In genomic region chr1:38873027-38873969, GRCh38 we compare ENCODE assay signal across 8 cellular contexts. TPM values are rescaled to one million over a fixed set of nuclear protein-coding genes. Genes with fewer than 3 reads are reported as not detected.
A peak's percentile ranks its signal among the peaks of the same experiment; 100 is the strongest.
DNase-seq lines count a peak whose midpoint lies in the region; TF ChIP-seq lines count a peak whose summit lies in the region.

Gene MYCBP (minus strand): TSS chr1:38873348. CDS start chr1:38873305, 43 bp downstream.

- H3K4me3 ChIP-seq in NB4 (ENCODE audit: low read depth, low read length) (peak within 1 kb of the TSS; percentile 87), SK-N-MC (peak within 1 kb of the TSS; percentile 79)

- H3K27ac Mint-ChIP-seq in HFFc6 = peak within 1 kb of the TSS; percentile 78
- peak within 1 kb of the TSS; percentile 83 for H3K27ac Mint-ChIP-seq in activated naive CD4-positive, alpha-beta T cell treated with anti-CD3 and anti-CD28 coated beads, Interleukin-2, amount 10 ng/mL, durations not matched to agents 7 days and 5 days

- CTCF ChIA-PET in activated naive CD4-positive, alpha-beta T cell treated with anti-CD3 and anti-CD28 coated beads, Interleukin-2, amount 10 ng/mL, durations not matched to agents 7 days and 5 days (lab: Charles Lee) = interaction anchor here (1.0 kb wide), 1 partner anchor 219 kb away, joined by 3 read pairs; no protein-coding TSS in a partner anchor

- H3K27ac ChIP-seq in SK-N-MC = no peak within 1 kb of the TSS

- H3K9me3 Mint-ChIP-seq in HFFc6 = no peaks in the 10 kb centered on the region
- no peaks in the 10 kb centered on the region for H3K9me3 Mint-ChIP-seq in activated naive CD4-positive, alpha-beta T cell treated with anti-CD3 and anti-CD28 coated beads, Interleukin-2, amount 10 ng/mL, durations not matched to agents 7 days and 5 days

- no peaks in the 10 kb centered on the region for H3K9me3 ChIP-seq in SK-N-MC (ENCODE audit: low read depth, low read length)

- H3K4me3 Mint-ChIP-seq in HFFc6 = peak within 1 kb of the TSS; percentile 97
- H3K4me3 Mint-ChIP-seq in activated naive CD4-positive, alpha-beta T cell treated with anti-CD3 and anti-CD28 coated beads, Interleukin-2, amount 10 ng/mL, durations not matched to agents 7 days and 5 days = peak within 1 kb of the TSS; percentile 92

- H3K36me3 Mint-ChIP-seq in HFFc6 (ENCODE audit: low read depth) = no peaks in the 10 kb centered on the region; the same call in 1 of the 2 replicates
- peaks cover 12% of the 10 kb centered on the region for H3K36me3 Mint-ChIP-seq in activated naive CD4-positive, alpha-beta T cell treated with anti-CD3 and anti-CD28 coated beads, Interleukin-2, amount 10 ng/mL, durations not matched to agents 7 days and 5 days

- H3K4me1 Mint-ChIP-seq in HFFc6 (ENCODE audit: low read depth) = peaks cover 37% of the 10 kb centered on the region
- H3K4me1 Mint-ChIP-seq in activated naive CD4-positive, alpha-beta T cell treated with anti-CD3 and anti-CD28 coated beads, Interleukin-2, amount 10 ng/mL, durations not matched to agents 7 days and 5 days = peaks cover 39% of the 10 kb centered on the region

- TF ChIP-seq POLR2A in NB4 (IDR thresholded peaks at IDR 0.05; ENCODE audit: extremely low read depth, insufficient read length) = peak; percentile 69

- TF ChIP-seq CTCF in HFFc6 (IDR thresholded peaks at IDR 0.05) = peak; percentile 72
- no peak for TF ChIP-seq CTCF in NB4 (IDR thresholded peaks at IDR 0.05; ENCODE audit: low read depth, low read length)

- H3K9ac ChIP-seq in SK-N-MC (ENCODE audit: insufficient read length) = peak within 1 kb of the TSS; percentile 82

- no peaks in the 10 kb centered on the region for H3K36me3 ChIP-seq in SK-N-MC (ENCODE audit: insufficient read depth, low read length)

- H3K27me3 Mint-ChIP-seq in HFFc6 (ENCODE audit: insufficient read depth) = no peaks in the 10 kb centered on the region
- no peaks in the 10 kb centered on the region for H3K27me3 Mint-ChIP-seq in activated naive CD4-positive, alpha-beta T cell treated with anti-CD3 and anti-CD28 coated beads, Interleukin-2, amount 10 ng/mL, durations not matched to agents 7 days and 5 days

- DNase-seq in GM04503 (ENCODE audit: low read depth) (peak; percentile 61), HFFc6 (peak; percentile 94), NB4 (ENCODE audit: low read depth) (peak; percentile 96), SK-N-MC (ENCODE audit: low read depth, low spot score) (peak; percentile 81), germinal center (ENCODE audit: low spot score) (peak; percentile 99), non-pigmented ciliary epithelial cell (ENCODE audit: low read depth) (peak; percentile 78), superior temporal gyrus (ENCODE audit: extremely low spot score) (peak; percentile 96)
- peak; percentile 98 for DNase-seq in activated naive CD4-positive, alpha-beta T cell treated with anti-CD3 and anti-CD28 coated beads, Interleukin-2, amount 10 ng/mL, durations not matched to agents 7 days and 5 days

RNA-seq across cellular contexts. Expression of gene MYCBP, which starts in this region (rescaled TPM):
- total RNA-seq in HFFc6 (2021; fragmentation: NEBNext Ultra II Directional; extraction: Animal tissue kit (Norgen Biotek cat#: 25700)) = 10 to 100 TPM; 28.4 to 43.7 (median 36.3) TPM
